Comparison of ENCODE assay signal across 1 cellular context in the genomic region with DNA sequence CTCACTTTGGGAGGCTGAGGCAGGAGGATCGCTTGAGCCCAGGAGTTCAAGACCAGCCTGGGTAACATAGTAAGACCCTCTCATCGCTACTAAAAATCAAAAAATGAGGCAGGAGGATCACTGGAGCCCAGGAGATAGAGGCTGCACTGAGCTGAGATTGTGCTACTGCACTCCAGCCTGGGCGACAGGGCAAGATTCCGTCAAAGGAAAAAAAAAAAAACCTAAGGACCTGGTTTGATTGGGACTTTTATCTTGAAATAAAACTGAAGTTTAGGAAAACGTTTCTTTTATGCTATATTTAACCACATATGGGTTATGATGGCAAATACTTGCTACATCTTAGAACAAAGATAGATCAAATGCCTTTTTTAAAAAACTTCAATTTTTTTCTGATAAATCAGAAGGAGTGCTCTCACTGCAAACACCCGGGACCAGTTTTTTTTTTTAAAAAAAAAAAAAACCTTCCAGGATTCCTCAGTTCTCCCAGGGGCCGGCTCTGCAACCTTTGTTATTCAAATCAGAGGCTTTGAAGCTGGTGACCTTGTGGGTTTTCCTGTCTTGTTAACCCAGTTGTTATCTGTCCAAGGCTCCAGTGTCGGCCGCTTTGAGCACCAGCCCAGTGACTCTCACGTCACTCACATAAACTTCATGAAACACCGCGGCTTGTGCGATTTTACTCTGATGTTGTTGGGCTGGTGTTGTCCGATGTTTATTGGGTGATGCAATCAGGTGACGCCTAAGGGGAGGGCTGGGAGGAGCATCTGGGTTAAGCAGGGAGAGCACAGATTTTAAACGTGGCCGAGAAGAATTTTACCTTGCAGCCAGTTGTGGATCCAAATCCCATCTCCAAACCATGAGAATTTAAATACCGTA.
A peak's percentile ranks its signal among the peaks of the same experiment; 100 is the strongest.
TF ChIP-seq lines count a peak whose summit lies in the region.

No MANE protein-coding gene starts in this region.

TF ChIP-seq in HepG2, 621 proteins besides CTCF, POLR2A, EP300 and RAD21 (continues in another document):
- TF ChIP-seq ZNF572 (CRISPR knock-in tag; IDR thresholded peaks at IDR 0.05) (no peak), MED8 (CRISPR knock-in tag; IDR thresholded peaks at IDR 0.05; ENCODE audit: insufficient replicate concordance) (no peak), MXI1 (IDR thresholded peaks at IDR 0.05; ENCODE audit: borderline replicate concordance, low read depth, low read length) (no peak), ZNF10 (CRISPR knock-in tag; IDR thresholded peaks at IDR 0.05; ENCODE audit: borderline replicate concordance, low read depth) (no peak), SP140L (CRISPR knock-in tag; IDR thresholded peaks at IDR 0.05; ENCODE audit: borderline replicate concordance) (no peak), ZNF549 (CRISPR knock-in tag; IDR thresholded peaks at IDR 0.05) (no peak), SPEN (CRISPR knock-in tag; IDR thresholded peaks at IDR 0.05; ENCODE audit: low read depth) (no peak), DR1 (CRISPR knock-in tag; IDR thresholded peaks at IDR 0.05) (no peak), ZNF562 (CRISPR knock-in tag; IDR thresholded peaks at IDR 0.05; ENCODE audit: borderline replicate concordance) (no peak), HOXA9 (CRISPR knock-in tag; IDR thresholded peaks at IDR 0.05; ENCODE audit: borderline replicate concordance) (no peak), ATF1 (CRISPR knock-in tag; IDR thresholded peaks at IDR 0.05) (peak; percentile 85), RFXAP (CRISPR knock-in tag; IDR thresholded peaks at IDR 0.05; ENCODE audit: borderline replicate concordance) (no peak), NFE2L2 (IDR thresholded peaks at IDR 0.05; ENCODE audit: low read length) (no peak), TCF7L2 (IDR thresholded peaks at IDR 0.05; ENCODE audit: low read depth, low read length) (peak; percentile 91), ZBTB42 (CRISPR knock-in tag; IDR thresholded peaks at IDR 0.05) (no peak), ZNF24 (IDR thresholded peaks at IDR 0.05) (no peak), ZMAT3 (CRISPR knock-in tag; conservative IDR thresholded peaks at IDR 0.05) (no peak), ZNF34 (CRISPR knock-in tag; IDR thresholded peaks at IDR 0.05; ENCODE audit: borderline replicate concordance) (no peak), U2AF1 (optimal IDR thresholded peaks at IDR 0.05; ENCODE audit: low read depth, low read length) (no peak), ZNF20 (CRISPR knock-in tag; IDR thresholded peaks at IDR 0.05) (no peak), SP1 (IDR thresholded peaks at IDR 0.05) (no peak), SP1 (CRISPR knock-in tag; IDR thresholded peaks at IDR 0.05) (peak; percentile 52; the same call in 1 of the 2 replicates), FOXA1 (IDR thresholded peaks at IDR 0.05) (no peak), FOXA1 (CRISPR knock-in tag; IDR thresholded peaks at IDR 0.05) (peak; percentile 81), ATM (IDR thresholded peaks at IDR 0.05; ENCODE audit: borderline replicate concordance) (no peak), GATA4 (IDR thresholded peaks at IDR 0.05; ENCODE audit: borderline replicate concordance, low read depth) (peak; percentile 57; the same call in 1 of the 2 replicates), ZNF230 (CRISPR knock-in tag; IDR thresholded peaks at IDR 0.05) (no peak), MZF1 (CRISPR knock-in tag; IDR thresholded peaks at IDR 0.05; ENCODE audit: borderline replicate concordance) (no peak), ZNF205 (CRISPR knock-in tag; IDR thresholded peaks at IDR 0.05) (no peak), ZNF674 (CRISPR knock-in tag; IDR thresholded peaks at IDR 0.05; ENCODE audit: low read depth) (no peak), PCBP1 (IDR thresholded peaks at IDR 0.05; ENCODE audit: borderline replicate concordance, low read depth, low read length) (no peak), ZNF83 (CRISPR knock-in tag; IDR thresholded peaks at IDR 0.05; ENCODE audit: borderline replicate concordance) (no peak), MBD4 (IDR thresholded peaks at IDR 0.05; ENCODE audit: borderline replicate concordance, low read length) (no peak), NFKBIZ (CRISPR knock-in tag; IDR thresholded peaks at IDR 0.05) (no peak), JUND (CRISPR knock-in tag; IDR thresholded peaks at IDR 0.05) (no peak), CBX2 (IDR thresholded peaks at IDR 0.05; ENCODE audit: low read depth, low read length) (no peak), CBX2 (CRISPR knock-in tag; IDR thresholded peaks at IDR 0.05; ENCODE audit: low read depth) (0 out of 2 replicates have a peak, but pooled peaks have one; percentile 55), ZNF121 (CRISPR knock-in tag; IDR thresholded peaks at IDR 0.05) (no peak), ZFY (CRISPR knock-in tag; IDR thresholded peaks at IDR 0.05) (peak; percentile 14; the same call in 1 of the 2 replicates), ZNF713 (CRISPR knock-in tag; IDR thresholded peaks at IDR 0.05) (no peak), HDAC1 (CRISPR knock-in tag; IDR thresholded peaks at IDR 0.05) (no peak), KLF13 (CRISPR knock-in tag; IDR thresholded peaks at IDR 0.05) (no peak), ZNF652 (CRISPR knock-in tag; IDR thresholded peaks at IDR 0.05; ENCODE audit: borderline replicate concordance, low read depth) (peak; percentile 48; the same call in 1 of the 2 replicates), HNRNPUL1 (IDR thresholded peaks at IDR 0.05; ENCODE audit: low read depth, low read length) (no peak), ZSCAN29 (CRISPR knock-in tag; conservative IDR thresholded peaks at IDR 0.05) (no peak)
- TF ChIP-seq, protein P1, sequence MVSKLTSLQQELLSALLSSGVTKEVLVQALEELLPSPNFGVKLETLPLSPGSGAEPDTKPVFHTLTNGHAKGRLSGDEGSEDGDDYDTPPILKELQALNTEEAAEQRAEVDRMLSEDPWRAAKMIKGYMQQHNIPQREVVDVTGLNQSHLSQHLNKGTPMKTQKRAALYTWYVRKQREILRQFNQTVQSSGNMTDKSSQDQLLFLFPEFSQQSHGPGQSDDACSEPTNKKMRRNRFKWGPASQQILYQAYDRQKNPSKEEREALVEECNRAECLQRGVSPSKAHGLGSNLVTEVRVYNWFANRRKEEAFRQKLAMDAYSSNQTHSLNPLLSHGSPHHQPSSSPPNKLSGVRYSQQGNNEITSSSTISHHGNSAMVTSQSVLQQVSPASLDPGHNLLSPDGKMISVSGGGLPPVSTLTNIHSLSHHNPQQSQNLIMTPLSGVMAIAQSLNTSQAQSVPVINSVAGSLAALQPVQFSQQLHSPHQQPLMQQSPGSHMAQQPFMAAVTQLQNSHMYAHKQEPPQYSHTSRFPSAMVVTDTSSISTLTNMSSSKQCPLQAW (CRISPR knock-in tag; IDR thresholded peaks at IDR 0.05): peak; percentile 39
- TF ChIP-seq, protein P2, sequence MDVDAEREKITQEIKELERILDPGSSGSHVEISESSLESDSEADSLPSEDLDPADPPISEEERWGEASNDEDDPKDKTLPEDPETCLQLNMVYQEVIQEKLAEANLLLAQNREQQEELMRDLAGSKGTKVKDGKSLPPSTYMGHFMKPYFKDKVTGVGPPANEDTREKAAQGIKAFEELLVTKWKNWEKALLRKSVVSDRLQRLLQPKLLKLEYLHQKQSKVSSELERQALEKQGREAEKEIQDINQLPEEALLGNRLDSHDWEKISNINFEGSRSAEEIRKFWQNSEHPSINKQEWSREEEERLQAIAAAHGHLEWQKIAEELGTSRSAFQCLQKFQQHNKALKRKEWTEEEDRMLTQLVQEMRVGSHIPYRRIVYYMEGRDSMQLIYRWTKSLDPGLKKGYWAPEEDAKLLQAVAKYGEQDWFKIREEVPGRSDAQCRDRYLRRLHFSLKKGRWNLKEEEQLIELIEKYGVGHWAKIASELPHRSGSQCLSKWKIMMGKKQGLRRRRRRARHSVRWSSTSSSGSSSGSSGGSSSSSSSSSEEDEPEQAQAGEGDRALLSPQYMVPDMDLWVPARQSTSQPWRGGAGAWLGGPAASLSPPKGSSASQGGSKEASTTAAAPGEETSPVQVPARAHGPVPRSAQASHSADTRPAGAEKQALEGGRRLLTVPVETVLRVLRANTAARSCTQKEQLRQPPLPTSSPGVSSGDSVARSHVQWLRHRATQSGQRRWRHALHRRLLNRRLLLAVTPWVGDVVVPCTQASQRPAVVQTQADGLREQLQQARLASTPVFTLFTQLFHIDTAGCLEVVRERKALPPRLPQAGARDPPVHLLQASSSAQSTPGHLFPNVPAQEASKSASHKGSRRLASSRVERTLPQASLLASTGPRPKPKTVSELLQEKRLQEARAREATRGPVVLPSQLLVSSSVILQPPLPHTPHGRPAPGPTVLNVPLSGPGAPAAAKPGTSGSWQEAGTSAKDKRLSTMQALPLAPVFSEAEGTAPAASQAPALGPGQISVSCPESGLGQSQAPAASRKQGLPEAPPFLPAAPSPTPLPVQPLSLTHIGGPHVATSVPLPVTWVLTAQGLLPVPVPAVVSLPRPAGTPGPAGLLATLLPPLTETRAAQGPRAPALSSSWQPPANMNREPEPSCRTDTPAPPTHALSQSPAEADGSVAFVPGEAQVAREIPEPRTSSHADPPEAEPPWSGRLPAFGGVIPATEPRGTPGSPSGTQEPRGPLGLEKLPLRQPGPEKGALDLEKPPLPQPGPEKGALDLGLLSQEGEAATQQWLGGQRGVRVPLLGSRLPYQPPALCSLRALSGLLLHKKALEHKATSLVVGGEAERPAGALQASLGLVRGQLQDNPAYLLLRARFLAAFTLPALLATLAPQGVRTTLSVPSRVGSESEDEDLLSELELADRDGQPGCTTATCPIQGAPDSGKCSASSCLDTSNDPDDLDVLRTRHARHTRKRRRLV (CRISPR knock-in tag; IDR thresholded peaks at IDR 0.05): no peak
- TF ChIP-seq, protein P3, sequence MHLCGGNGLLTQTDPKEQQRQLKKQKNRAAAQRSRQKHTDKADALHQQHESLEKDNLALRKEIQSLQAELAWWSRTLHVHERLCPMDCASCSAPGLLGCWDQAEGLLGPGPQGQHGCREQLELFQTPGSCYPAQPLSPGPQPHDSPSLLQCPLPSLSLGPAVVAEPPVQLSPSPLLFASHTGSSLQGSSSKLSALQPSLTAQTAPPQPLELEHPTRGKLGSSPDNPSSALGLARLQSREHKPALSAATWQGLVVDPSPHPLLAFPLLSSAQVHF (CRISPR knock-in tag; IDR thresholded peaks at IDR 0.05): no peak
- TF ChIP-seq, protein P4, sequence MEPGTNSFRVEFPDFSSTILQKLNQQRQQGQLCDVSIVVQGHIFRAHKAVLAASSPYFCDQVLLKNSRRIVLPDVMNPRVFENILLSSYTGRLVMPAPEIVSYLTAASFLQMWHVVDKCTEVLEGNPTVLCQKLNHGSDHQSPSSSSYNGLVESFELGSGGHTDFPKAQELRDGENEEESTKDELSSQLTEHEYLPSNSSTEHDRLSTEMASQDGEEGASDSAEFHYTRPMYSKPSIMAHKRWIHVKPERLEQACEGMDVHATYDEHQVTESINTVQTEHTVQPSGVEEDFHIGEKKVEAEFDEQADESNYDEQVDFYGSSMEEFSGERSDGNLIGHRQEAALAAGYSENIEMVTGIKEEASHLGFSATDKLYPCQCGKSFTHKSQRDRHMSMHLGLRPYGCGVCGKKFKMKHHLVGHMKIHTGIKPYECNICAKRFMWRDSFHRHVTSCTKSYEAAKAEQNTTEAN (CRISPR knock-in tag; conservative IDR thresholded peaks at IDR 0.05): no peak
- TF ChIP-seq, protein P5, sequence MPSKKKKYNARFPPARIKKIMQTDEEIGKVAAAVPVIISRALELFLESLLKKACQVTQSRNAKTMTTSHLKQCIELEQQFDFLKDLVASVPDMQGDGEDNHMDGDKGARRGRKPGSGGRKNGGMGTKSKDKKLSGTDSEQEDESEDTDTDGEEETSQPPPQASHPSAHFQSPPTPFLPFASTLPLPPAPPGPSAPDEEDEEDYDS (CRISPR knock-in tag; IDR thresholded peaks at IDR 0.05): peak; percentile 35; the same call in 1 of the 2 replicates
- TF ChIP-seq, protein P6, sequence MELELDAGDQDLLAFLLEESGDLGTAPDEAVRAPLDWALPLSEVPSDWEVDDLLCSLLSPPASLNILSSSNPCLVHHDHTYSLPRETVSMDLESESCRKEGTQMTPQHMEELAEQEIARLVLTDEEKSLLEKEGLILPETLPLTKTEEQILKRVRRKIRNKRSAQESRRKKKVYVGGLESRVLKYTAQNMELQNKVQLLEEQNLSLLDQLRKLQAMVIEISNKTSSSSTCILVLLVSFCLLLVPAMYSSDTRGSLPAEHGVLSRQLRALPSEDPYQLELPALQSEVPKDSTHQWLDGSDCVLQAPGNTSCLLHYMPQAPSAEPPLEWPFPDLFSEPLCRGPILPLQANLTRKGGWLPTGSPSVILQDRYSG (CRISPR knock-in tag; IDR thresholded peaks at IDR 0.05): no peak
- TF ChIP-seq, protein P7, sequence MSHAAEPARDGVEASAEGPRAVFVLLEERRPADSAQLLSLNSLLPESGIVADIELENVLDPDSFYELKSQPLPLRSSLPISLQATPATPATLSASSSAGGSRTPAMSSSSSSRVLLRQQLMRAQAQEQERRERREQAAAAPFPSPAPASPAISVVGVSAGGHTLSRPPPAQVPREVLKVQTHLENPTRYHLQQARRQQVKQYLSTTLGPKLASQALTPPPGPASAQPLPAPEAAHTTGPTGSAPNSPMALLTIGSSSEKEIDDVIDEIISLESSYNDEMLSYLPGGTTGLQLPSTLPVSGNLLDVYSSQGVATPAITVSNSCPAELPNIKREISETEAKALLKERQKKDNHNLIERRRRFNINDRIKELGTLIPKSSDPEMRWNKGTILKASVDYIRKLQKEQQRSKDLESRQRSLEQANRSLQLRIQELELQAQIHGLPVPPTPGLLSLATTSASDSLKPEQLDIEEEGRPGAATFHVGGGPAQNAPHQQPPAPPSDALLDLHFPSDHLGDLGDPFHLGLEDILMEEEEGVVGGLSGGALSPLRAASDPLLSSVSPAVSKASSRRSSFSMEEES (CRISPR knock-in tag; IDR thresholded peaks at IDR 0.05): peak; percentile 78
- TF ChIP-seq, protein P8, sequence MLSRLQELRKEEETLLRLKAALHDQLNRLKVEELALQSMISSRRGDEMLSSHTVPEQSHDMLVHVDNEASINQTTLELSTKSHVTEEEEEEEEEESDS (CRISPR knock-in tag; IDR thresholded peaks at IDR 0.05; ENCODE audit: borderline replicate concordance): no peak
- TF ChIP-seq, protein P9, sequence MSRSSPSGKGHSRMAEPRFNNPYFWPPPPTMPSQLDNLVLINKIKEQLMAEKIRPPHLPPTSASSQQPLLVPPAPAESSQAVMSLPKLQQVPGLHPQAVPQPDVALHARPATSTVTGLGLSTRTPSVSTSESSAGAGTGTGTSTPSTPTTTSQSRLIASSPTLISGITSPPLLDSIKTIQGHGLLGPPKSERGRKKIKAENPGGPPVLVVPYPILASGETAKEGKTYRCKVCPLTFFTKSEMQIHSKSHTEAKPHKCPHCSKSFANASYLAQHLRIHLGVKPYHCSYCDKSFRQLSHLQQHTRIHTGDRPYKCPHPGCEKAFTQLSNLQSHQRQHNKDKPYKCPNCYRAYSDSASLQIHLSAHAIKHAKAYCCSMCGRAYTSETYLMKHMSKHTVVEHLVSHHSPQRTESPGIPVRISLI (CRISPR knock-in tag; IDR thresholded peaks at IDR 0.05; ENCODE audit: borderline replicate concordance): peak; percentile 88
- TF ChIP-seq, protein P10, sequence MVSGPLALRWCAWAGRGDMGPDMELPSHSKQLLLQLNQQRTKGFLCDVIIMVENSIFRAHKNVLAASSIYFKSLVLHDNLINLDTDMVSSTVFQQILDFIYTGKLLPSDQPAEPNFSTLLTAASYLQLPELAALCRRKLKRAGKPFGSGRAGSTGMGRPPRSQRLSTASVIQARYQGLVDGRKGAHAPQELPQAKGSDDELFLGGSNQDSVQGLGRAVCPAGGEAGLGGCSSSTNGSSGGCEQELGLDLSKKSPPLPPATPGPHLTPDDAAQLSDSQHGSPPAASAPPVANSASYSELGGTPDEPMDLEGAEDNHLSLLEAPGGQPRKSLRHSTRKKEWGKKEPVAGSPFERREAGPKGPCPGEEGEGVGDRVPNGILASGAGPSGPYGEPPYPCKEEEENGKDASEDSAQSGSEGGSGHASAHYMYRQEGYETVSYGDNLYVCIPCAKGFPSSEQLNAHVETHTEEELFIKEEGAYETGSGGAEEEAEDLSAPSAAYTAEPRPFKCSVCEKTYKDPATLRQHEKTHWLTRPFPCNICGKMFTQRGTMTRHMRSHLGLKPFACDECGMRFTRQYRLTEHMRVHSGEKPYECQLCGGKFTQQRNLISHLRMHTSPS (CRISPR knock-in tag; IDR thresholded peaks at IDR 0.05; ENCODE audit: low read depth): no peak
